ENCODE assay signal across 10 cellular contexts in genomic region chr5:121189569-121190305, GRCh38.
DNase-seq lines count a peak whose midpoint lies in the region; ATAC-seq and TF ChIP-seq lines count a peak whose summit lies in the region.
"Had no signal": no experiment of that assay in that cellular context is flagged by ENCODE, and none has a peak within 500 bp of the region (broad histone marks: within the 10 kb centered on the region; RNA-seq: fewer than 3 reads in every experiment).

No MANE protein-coding gene starts in this region.

- in situ Hi-C loops in KBM-7 (cut with MboI; ENCODE audit: low pct_unique_long_range_greater_than_20kb, low sequenced_read_pairs) = no loop called here

- no peak overlapping the region for H3K4me3 Mint-ChIP-seq in glutamatergic neuron (ENCODE audit: unreplicated experiment)
- H3K4me3 Mint-ChIP-seq: neural crest cell had no signal

- DNase-seq in Ammon's horn (ENCODE audit: low spot score) (peak; percentile 55), KBM-7 (peak; percentile 66), astrocyte of the hippocampus (ENCODE audit: low read depth, low spot score) (peak; percentile 87), kidney glomerular epithelial cell (lab: John Stamatoyannopoulos, UW) (peak; percentile 29), glutamatergic neuron (no peak)
- no peak for DNase-seq in stimulated activated CD4-positive, alpha-beta T cell treated with anti-CD3 and anti-CD28 coated beads, Interleukin-15, amount 100 ng/mL, for 24 hours
- DNase-seq: NCI-H1436 had no signal

- H3K9me3 Mint-ChIP-seq in glutamatergic neuron (ENCODE audit: unreplicated experiment) = peaks cover 1% of the 10 kb centered on the region
- H3K9me3 Mint-ChIP-seq: neural crest cell had no signal

- H3K27me3 Mint-ChIP-seq in glutamatergic neuron (ENCODE audit: unreplicated experiment) = no peaks in the 10 kb centered on the region

- H3K27ac Mint-ChIP-seq in glutamatergic neuron (ENCODE audit: unreplicated experiment) = no peak overlapping the region

- no peaks in the 10 kb centered on the region for H3K36me3 Mint-ChIP-seq in glutamatergic neuron (ENCODE audit: unreplicated experiment)

- TF ChIP-seq CTCF in glutamatergic neuron (IDR thresholded peaks at IDR 0.05; ENCODE audit: partially characterized antibody, unreplicated experiment) = no peak

- H3K4me1 Mint-ChIP-seq in glutamatergic neuron (ENCODE audit: low read depth, unreplicated experiment) = no peaks in the 10 kb centered on the region
- H3K4me1 Mint-ChIP-seq: neural crest cell had no signal

- ATAC-seq in GM19463 (IDR thresholded peaks at IDR 0.05; ENCODE audit: unreplicated experiment) = no peak
- ATAC-seq in GM21526 (IDR thresholded peaks at IDR 0.05; ENCODE audit: low FRiP score, unreplicated experiment) = no peak

Comparison
In these comparisons a context has a peak if more than half of its experiments do, and no peak if none do; other contexts are left out.
1. DNase-seq: peak in Ammon's horn (single experiment), KBM-7 (single experiment), astrocyte of the hippocampus (single experiment) and kidney glomerular epithelial cell (single experiment); none in stimulated activated CD4-positive, alpha-beta T cell treated with anti-CD3 and anti-CD28 coated beads, Interleukin-15, amount 100 ng/mL, for 24 hours (single experiment) and glutamatergic neuron (single experiment).